1 cellular context compared by ENCODE assay signal in genomic region chr11:66744485-66745355, GRCh38.
TF ChIP-seq lines count a peak whose summit lies in the region.

No MANE protein-coding gene starts in this region.

TF ChIP-seq in GM12878, 131 proteins besides CTCF, POLR2A, EP300 and RAD21 (continued from another document):
- peak; percentile 58; the same call in 1 of the 2 replicates for TF ChIP-seq MXI1 (IDR thresholded peaks at IDR 0.05; ENCODE audit: low read depth, low read length)
- TF ChIP-seq NRF1 (conservative IDR thresholded peaks at IDR 0.05; ENCODE audit: low read depth, low read length), result peak; percentile 85
- TF ChIP-seq EZH2 (IDR thresholded peaks at IDR 0.05; ENCODE audit: borderline replicate concordance, control insufficient read depth, low read depth, low read length), result no peak
- TF ChIP-seq ZNF687 (IDR thresholded peaks at IDR 0.05), result peak; percentile 85
- TF ChIP-seq KLF5 (IDR thresholded peaks at IDR 0.05; ENCODE audit: partially characterized antibody), result peak; percentile 20
- no peak for TF ChIP-seq SPI1 (IDR thresholded peaks at IDR 0.05; ENCODE audit: borderline replicate concordance, insufficient read depth, low read depth, low read length)
- TF ChIP-seq NKRF (conservative IDR thresholded peaks at IDR 0.05), result 0 out of 2 replicates have a peak, but pooled peaks have one; percentile 22
- peak; percentile 99 for TF ChIP-seq IKZF1 (conservative IDR thresholded peaks at IDR 0.05)
- TF ChIP-seq RUNX3 (IDR thresholded peaks at IDR 0.05; ENCODE audit: low read length), result peak; percentile 69
- TF ChIP-seq TCF3 (IDR thresholded peaks at IDR 0.05; ENCODE audit: borderline replicate concordance, insufficient read depth, low read depth, low read length), result 0 out of 2 replicates have a peak, but pooled peaks have one; percentile 28
- TF ChIP-seq RB1 (IDR thresholded peaks at IDR 0.05; ENCODE audit: borderline replicate concordance), result peak; percentile 78; the same call in 1 of the 2 replicates
- 0 out of 2 replicates have a peak, but pooled peaks have one; percentile 38 for TF ChIP-seq MAX (IDR thresholded peaks at IDR 0.05; ENCODE audit: low read depth, low read length)
- 0 out of 2 replicates have a peak, but pooled peaks have one; percentile 47 for TF ChIP-seq CHD2 (IDR thresholded peaks at IDR 0.05; ENCODE audit: borderline replicate concordance, low read depth, low read length)
TF ChIP-seq in GM12878: peak in this region for 29.
